ENCODE assay signal across 8 cellular contexts in genomic region chr12:132488127-132489077, GRCh38. TPM values are rescaled to one million over a fixed set of nuclear protein-coding genes. Genes with fewer than 3 reads are reported as not detected.
DNase-seq lines count a peak whose midpoint lies in the region; ATAC-seq and TF ChIP-seq lines count a peak whose summit lies in the region.

No MANE protein-coding gene starts in this region.

- POLR2A ChIA-PET in CD8-positive, alpha-beta T cell (lab: Charles Lee): interaction anchor here (0.7 to 4.7 kb wide), 6 partner anchors 12 to 74 kb away, joined by 3 to 25 read pairs (median 5); no protein-coding TSS in a partner anchor

- peaks cover 52% of the 10 kb centered on the region for H3K4me1 ChIP-seq in CD8-positive, alpha-beta T cell (ENCODE audit: insufficient read depth, low read length)
- peaks cover 56% of the 10 kb centered on the region for H3K4me1 ChIP-seq in Loucy (ENCODE audit: insufficient read depth, low read length, poor library complexity, severe bottlenecking)

- H3K79me2 ChIP-seq in Loucy (ENCODE audit: insufficient read depth, low read length): peaks cover 33% of the 10 kb centered on the region

- no peak for TF ChIP-seq CTCF in CD8-positive, alpha-beta T cell (IDR thresholded peaks at IDR 0.05)
- no peak for TF ChIP-seq CTCF in Loucy (conservative IDR thresholded peaks at IDR 0.05; ENCODE audit: low read length)

- intact Hi-C loops in CD8-positive, alpha-beta T cell (cut with DNase I, micrococcal nuclease): loop anchor here (1.0 to 2.0 kb wide), 6 partner anchors 12 to 299 kb away; no protein-coding TSS in a partner anchor

- H3K27me3 Mint-ChIP-seq in CD8-positive, alpha-beta T cell (ENCODE audit: low read depth): no peaks in the 10 kb centered on the region
- no peaks in the 10 kb centered on the region for H3K27me3 Mint-ChIP-seq in naive B cell

- H3K27ac Mint-ChIP-seq in CD8-positive, alpha-beta T cell: peak overlapping the region; percentile 96
- H3K27ac Mint-ChIP-seq in naive B cell: peak overlapping the region; percentile 89 to 99 (median 96)

- no peaks in the 10 kb centered on the region for H3K9me3 ChIP-seq in CD8-positive, alpha-beta T cell (ENCODE audit: low read length)
- H3K9me3 ChIP-seq in Loucy (ENCODE audit: insufficient read depth, low read depth, low read length): no peaks in the 10 kb centered on the region

- H3K36me3 ChIP-seq in CD8-positive, alpha-beta T cell (ENCODE audit: insufficient read depth, low read length): peaks cover 4% of the 10 kb centered on the region
- H3K36me3 ChIP-seq in Loucy (ENCODE audit: insufficient read depth, low read length): no peaks in the 10 kb centered on the region

- H3K4me3 ChIP-seq in CD8-positive, alpha-beta T cell (ENCODE audit: low read depth, low read length): peak overlapping the region; percentile 95
- H3K4me3 ChIP-seq in Loucy (ENCODE audit: low read length, poor library complexity, severe bottlenecking): peak overlapping the region; percentile 85

- no peaks in the 10 kb centered on the region for H3K9me2 ChIP-seq in Loucy (replicated peaks; ENCODE audit: low read depth, low read length)

- peak overlapping the region; percentile 99 for H3K9ac ChIP-seq in Loucy (ENCODE audit: low read depth, low read length, poor library complexity, severe bottlenecking)

- peak overlapping the region; percentile 100 for H3K4me2 ChIP-seq in Loucy (ENCODE audit: low read depth, low read length, poor library complexity, severe bottlenecking)

- CTCF ChIA-PET in CD8-positive, alpha-beta T cell (lab: Charles Lee): interaction anchor here (0.6 kb wide), 1 partner anchor 11 kb away, joined by 3 read pairs; no protein-coding TSS in a partner anchor

- no peaks in the 10 kb centered on the region for H3K27me3 ChIP-seq in CD8-positive, alpha-beta T cell (ENCODE audit: insufficient read depth, low read length)
- H3K27me3 ChIP-seq in Loucy (ENCODE audit: insufficient read depth, low read length, poor library complexity, severe bottlenecking): no peaks in the 10 kb centered on the region

- H3K9me3 Mint-ChIP-seq in CD8-positive, alpha-beta T cell: no peaks in the 10 kb centered on the region
- peaks cover 0 to 2% (median 0%) of the 10 kb centered on the region in 7 donors for H3K9me3 Mint-ChIP-seq in naive B cell

- peaks cover 3% of the 10 kb centered on the region; the same call in 1 of the 2 replicates for H3F3A ChIP-seq in Loucy (ENCODE audit: low read depth)

- peak overlapping the region; percentile 87 for H3K27ac ChIP-seq in CD8-positive, alpha-beta T cell (ENCODE audit: low read depth, low read length)
- peak overlapping the region; percentile 45 for H3K27ac ChIP-seq in angular gyrus (ENCODE audit: low read depth, low read length)

- H3K36me3 Mint-ChIP-seq in CD8-positive, alpha-beta T cell: peaks cover 11% of the 10 kb centered on the region
- H3K36me3 Mint-ChIP-seq in naive B cell: no peaks in the 10 kb centered on the region

- DNase-seq in CD8-positive, alpha-beta T cell: peak in 6 of 7 experiments; percentile 21 to 80 (median 51)
- DNase-seq in naive B cell: peak; percentile 44
- DNase-seq in NCI-H2029 treated with DMSO at 0.1 percent for 48 hours (lab: John Stamatoyannopoulos, UW): no peak
- DNase-seq in NCI-H1417 (lab: John Stamatoyannopoulos, UW): no peak

- peak; percentile 4 for ATAC-seq in CD8-positive, alpha-beta T cell
- ATAC-seq in naive B cell (ENCODE audit: low read depth in 2 of 2): no peak
- ATAC-seq in HG02763 (IDR thresholded peaks at IDR 0.05; ENCODE audit: unreplicated experiment): no peak
- ATAC-seq in GM21737 (IDR thresholded peaks at IDR 0.05; ENCODE audit: unreplicated experiment): no peak

- H3K4me1 Mint-ChIP-seq in CD8-positive, alpha-beta T cell (ENCODE audit: low read depth): peaks cover 57% of the 10 kb centered on the region
- H3K4me1 Mint-ChIP-seq in naive B cell: peaks cover 47 to 62% (median 54%) of the 10 kb centered on the region in 3 donors

- H2AFZ ChIP-seq in Loucy (ENCODE audit: low read length): peak overlapping the region; percentile 76

- peaks cover 26% of the 10 kb centered on the region for H4K20me1 ChIP-seq in Loucy (ENCODE audit: insufficient read depth, low read length, poor library complexity, severe bottlenecking)

- H3K4me3 Mint-ChIP-seq in CD8-positive, alpha-beta T cell: peak overlapping the region; percentile 89
- peak overlapping the region; percentile 91 to 97 (median 95) for H3K4me3 Mint-ChIP-seq in naive B cell

RNA-seq across cellular contexts. Expression of gene FBRSL1, which starts 1.5 kb away (rescaled TPM):
- total RNA-seq in CD8-positive, alpha-beta T cell: 10 to 100 TPM; 78.5 to 82.0 TPM
- 1 to 10 TPM in 5 of 6 donors, under 1 TPM in 1; 0.60 to 5.8 (median 2.9) TPM for polyA plus RNA-seq in naive B cell (ENCODE audit: low read depth in 6 of 6)

Comparison
In these comparisons a context has a peak if more than half of its experiments do, and no peak if none do; other contexts are left out.
1. DNase-seq: peak in CD8-positive, alpha-beta T cell (6 of 7) and naive B cell (single experiment); none in NCI-H2029 treated with DMSO at 0.1 percent for 48 hours (single experiment) and NCI-H1417 (0 of 3).